1 cellular context compared by ENCODE assay signal in the genomic region with DNA sequence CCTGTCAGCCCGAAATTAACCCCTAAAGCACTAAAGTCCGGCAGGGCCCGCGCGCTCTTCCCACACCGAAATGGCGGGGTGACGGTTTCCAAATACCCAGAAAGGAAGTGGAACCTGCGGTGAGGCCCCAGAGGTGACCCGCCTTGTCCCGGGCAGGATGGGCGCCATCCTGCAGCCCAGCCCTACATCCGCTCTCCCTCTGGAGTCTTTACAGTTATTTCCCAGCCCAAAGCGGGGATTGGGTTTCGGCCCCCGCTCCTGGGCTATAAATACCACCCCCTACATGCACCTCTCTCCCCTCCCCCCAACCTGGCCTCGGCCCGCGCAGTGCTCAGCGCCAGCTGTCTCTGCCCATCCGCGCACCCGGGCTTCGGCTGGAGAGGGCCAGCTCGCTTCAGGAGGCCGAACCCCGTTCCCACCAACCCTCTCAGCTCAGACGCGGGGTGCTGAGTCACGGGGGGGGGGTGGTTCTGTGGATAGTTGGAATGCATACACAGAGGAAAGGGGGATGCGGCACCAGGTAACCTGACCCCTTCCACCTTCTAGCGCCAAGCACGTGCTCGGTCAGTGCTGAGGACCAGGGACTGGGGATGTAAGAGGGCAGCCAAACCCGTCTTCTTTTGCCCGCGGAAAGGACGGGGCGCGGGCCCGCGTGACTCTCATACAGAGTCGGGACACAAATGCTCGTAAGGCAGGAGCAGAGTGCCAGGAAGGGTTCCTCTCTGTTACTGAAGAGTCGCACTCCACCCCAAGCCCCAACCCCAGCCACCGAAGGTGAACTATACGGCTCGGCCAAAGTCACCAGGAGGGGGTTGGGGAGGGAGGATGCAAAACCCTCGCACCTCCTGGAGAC.
TF ChIP-seq lines count a peak whose summit lies in the region.

TUBA4B (plus strand) TSS at position 344 of the 853 bp plus-strand sequence; CDS start at position 509, 165 bp downstream.

TF ChIP-seq in GM12878, 131 proteins besides CTCF, POLR2A, EP300 and RAD21 (continued from another document and continues in another):
- TF ChIP-seq ZBTB4 (CRISPR knock-in tag; IDR thresholded peaks at IDR 0.05) (no peak), ZSCAN29 (IDR thresholded peaks at IDR 0.05) (no peak), SREBF1 (IDR thresholded peaks at IDR 0.05; ENCODE audit: low read length) (no peak), MEF2B (IDR thresholded peaks at IDR 0.05; ENCODE audit: partially characterized antibody, poor library complexity, severe bottlenecking) (peak; percentile 35), TCF12 (IDR thresholded peaks at IDR 0.05; ENCODE audit: low read depth, low read length) (no peak), SREBF2 (IDR thresholded peaks at IDR 0.05; ENCODE audit: low read length) (no peak), NR2F1 (conservative IDR thresholded peaks at IDR 0.05) (peak; percentile 84), RUNX3 (IDR thresholded peaks at IDR 0.05; ENCODE audit: low read length) (peak; percentile 87), CBX3 (IDR thresholded peaks at IDR 0.05; ENCODE audit: borderline replicate concordance, low read depth) (no peak), PAX5 (IDR thresholded peaks at IDR 0.05; ENCODE audit: borderline replicate concordance, low read depth, low read length) (no peak), BRCA1 (IDR thresholded peaks at IDR 0.05; ENCODE audit: low read depth, low read length) (no peak), SPI1 (IDR thresholded peaks at IDR 0.05; ENCODE audit: borderline replicate concordance, insufficient read depth, low read depth, low read length) (peak; percentile 91), HSF1 (IDR thresholded peaks at IDR 0.05; ENCODE audit: low read depth, low read length) (no peak), USF2 (IDR thresholded peaks at IDR 0.05; ENCODE audit: borderline replicate concordance, low read depth, low read length) (no peak), BMI1 (IDR thresholded peaks at IDR 0.05; ENCODE audit: borderline replicate concordance) (no peak), IKZF2 (IDR thresholded peaks at IDR 0.05) (peak; percentile 75 to 83), NR2C2 (IDR thresholded peaks at IDR 0.05; ENCODE audit: borderline replicate concordance, control insufficient read depth, insufficient read length, low read depth) (no peak), IKZF1 (conservative IDR thresholded peaks at IDR 0.05) (peak; percentile 87), MYB (IDR thresholded peaks at IDR 0.05; ENCODE audit: borderline replicate concordance, low read depth, low read length) (no peak), CEBPB (IDR thresholded peaks at IDR 0.05; ENCODE audit: borderline replicate concordance in 1 of 2, low read depth in 2 of 2, low read length in 2 of 2) (no peak), ZNF622 (IDR thresholded peaks at IDR 0.05) (no peak), USF1 (IDR thresholded peaks at IDR 0.05; ENCODE audit: borderline replicate concordance, extremely low read length, insufficient read depth, low read depth, low read length) (no peak), POU2F2 (IDR thresholded peaks at IDR 0.05; ENCODE audit: borderline replicate concordance, low read depth, low read length) (peak; percentile 30; the same call in 1 of the 3 replicates), ZBED1 (IDR thresholded peaks at IDR 0.05; ENCODE audit: borderline replicate concordance) (no peak), NKRF (conservative IDR thresholded peaks at IDR 0.05) (peak; percentile 18), NBN (IDR thresholded peaks at IDR 0.05) (peak; percentile 55), CREB1 (IDR thresholded peaks at IDR 0.05; ENCODE audit: low read depth) (peak; percentile 37; the same call in 1 of the 2 replicates), ZBTB11 (CRISPR knock-in tag; IDR thresholded peaks at IDR 0.05) (no peak), HCFC1 (IDR thresholded peaks at IDR 0.05; ENCODE audit: low read length) (no peak), SIX5 (IDR thresholded peaks at IDR 0.05; ENCODE audit: low read depth, low read length, severe bottlenecking) (no peak), LARP7 (IDR thresholded peaks at IDR 0.05) (no peak; the same call in 1 of the 2 replicates), DPF2 (IDR thresholded peaks at IDR 0.05) (peak; percentile 55; the same call in 1 of the 2 replicates), MTA3 (IDR thresholded peaks at IDR 0.05; ENCODE audit: borderline replicate concordance, low read length) (peak; percentile 53; the same call in 1 of the 2 replicates), ATF3 (IDR thresholded peaks at IDR 0.05; ENCODE audit: borderline replicate concordance, extremely low read depth, low read depth, low read length) (no peak)
- TF ChIP-seq, protein P1, sequence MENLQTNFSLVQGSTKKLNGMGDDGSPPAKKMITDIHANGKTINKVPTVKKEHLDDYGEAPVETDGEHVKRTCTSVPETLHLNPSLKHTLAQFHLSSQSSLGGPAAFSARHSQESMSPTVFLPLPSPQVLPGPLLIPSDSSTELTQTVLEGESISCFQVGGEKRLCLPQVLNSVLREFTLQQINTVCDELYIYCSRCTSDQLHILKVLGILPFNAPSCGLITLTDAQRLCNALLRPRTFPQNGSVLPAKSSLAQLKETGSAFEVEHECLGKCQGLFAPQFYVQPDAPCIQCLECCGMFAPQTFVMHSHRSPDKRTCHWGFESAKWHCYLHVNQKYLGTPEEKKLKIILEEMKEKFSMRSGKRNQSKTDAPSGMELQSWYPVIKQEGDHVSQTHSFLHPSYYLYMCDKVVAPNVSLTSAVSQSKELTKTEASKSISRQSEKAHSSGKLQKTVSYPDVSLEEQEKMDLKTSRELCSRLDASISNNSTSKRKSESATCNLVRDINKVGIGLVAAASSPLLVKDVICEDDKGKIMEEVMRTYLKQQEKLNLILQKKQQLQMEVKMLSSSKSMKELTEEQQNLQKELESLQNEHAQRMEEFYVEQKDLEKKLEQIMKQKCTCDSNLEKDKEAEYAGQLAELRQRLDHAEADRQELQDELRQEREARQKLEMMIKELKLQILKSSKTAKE (IDR thresholded peaks at IDR 0.05; ENCODE audit: low read depth, poor library complexity, severe bottlenecking) = no peak
- TF ChIP-seq, protein P2, sequence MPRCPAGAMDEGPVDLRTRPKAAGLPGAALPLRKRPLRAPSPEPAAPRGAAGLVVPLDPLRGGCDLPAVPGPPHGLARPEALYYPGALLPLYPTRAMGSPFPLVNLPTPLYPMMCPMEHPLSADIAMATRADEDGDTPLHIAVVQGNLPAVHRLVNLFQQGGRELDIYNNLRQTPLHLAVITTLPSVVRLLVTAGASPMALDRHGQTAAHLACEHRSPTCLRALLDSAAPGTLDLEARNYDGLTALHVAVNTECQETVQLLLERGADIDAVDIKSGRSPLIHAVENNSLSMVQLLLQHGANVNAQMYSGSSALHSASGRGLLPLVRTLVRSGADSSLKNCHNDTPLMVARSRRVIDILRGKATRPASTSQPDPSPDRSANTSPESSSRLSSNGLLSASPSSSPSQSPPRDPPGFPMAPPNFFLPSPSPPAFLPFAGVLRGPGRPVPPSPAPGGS (IDR thresholded peaks at IDR 0.05; ENCODE audit: borderline replicate concordance, insufficient read depth, low read depth, low read length, poor library complexity, severe bottlenecking) = no peak
